Comparison of ENCODE assay signal across 2 cellular contexts in genomic region chr3:150771600-150771999, GRCh38.
TF ChIP-seq lines count a peak whose summit lies in the region.

No MANE protein-coding gene starts in this region.

TF ChIP-seq in HCT116, 20 proteins besides CTCF, POLR2A, EP300 and RAD21 (continued from another document):
- TF ChIP-seq, protein P1, sequence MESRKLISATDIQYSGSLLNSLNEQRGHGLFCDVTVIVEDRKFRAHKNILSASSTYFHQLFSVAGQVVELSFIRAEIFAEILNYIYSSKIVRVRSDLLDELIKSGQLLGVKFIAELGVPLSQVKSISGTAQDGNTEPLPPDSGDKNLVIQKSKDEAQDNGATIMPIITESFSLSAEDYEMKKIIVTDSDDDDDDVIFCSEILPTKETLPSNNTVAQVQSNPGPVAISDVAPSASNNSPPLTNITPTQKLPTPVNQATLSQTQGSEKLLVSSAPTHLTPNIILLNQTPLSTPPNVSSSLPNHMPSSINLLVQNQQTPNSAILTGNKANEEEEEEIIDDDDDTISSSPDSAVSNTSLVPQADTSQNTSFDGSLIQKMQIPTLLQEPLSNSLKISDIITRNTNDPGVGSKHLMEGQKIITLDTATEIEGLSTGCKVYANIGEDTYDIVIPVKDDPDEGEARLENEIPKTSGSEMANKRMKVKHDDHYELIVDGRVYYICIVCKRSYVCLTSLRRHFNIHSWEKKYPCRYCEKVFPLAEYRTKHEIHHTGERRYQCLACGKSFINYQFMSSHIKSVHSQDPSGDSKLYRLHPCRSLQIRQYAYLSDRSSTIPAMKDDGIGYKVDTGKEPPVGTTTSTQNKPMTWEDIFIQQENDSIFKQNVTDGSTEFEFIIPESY (IDR thresholded peaks at IDR 0.05; ENCODE audit: extremely low read depth, insufficient replicate concordance, low read length), result no peak
TF ChIP-seq in HCT116: peak in this region for 0.

TF ChIP-seq in K562, 482 proteins besides CTCF, POLR2A, EP300 and RAD21 (continued from another document):
- TF ChIP-seq ARID3A (IDR thresholded peaks at IDR 0.05; ENCODE audit: borderline replicate concordance, low read depth, low read length) (no peak), EHMT2 (IDR thresholded peaks at IDR 0.05) (peak; percentile 30; the same call in 1 of the 2 replicates), SP2 (IDR thresholded peaks at IDR 0.05; ENCODE audit: extremely low read depth, low read depth, low read length, poor library complexity, severe bottlenecking) (no peak), DMBX1 (CRISPR knock-in tag; IDR thresholded peaks at IDR 0.05; ENCODE audit: borderline replicate concordance) (no peak), YY1 (IDR thresholded peaks at IDR 0.05; ENCODE audit: borderline replicate concordance in 1 of 3, control insufficient read depth in 1 of 3, extremely low read depth in 1 of 3, insufficient read depth in 3 of 3, insufficient read length in 1 of 3, insufficient replicate concordance in 2 of 3, low read depth in 1 of 3, low read length in 2 of 3) (peak in 2 of 3 experiments; percentile 33 to 83), HDGF (IDR thresholded peaks at IDR 0.05) (no peak), FOS (IDR thresholded peaks at IDR 0.05; ENCODE audit: extremely low read depth, insufficient read length) (peak; percentile 7), ZNF395 (CRISPR knock-in tag; IDR thresholded peaks at IDR 0.05) (no peak), KDM1A (IDR thresholded peaks at IDR 0.05) (peak; percentile 91), CBFA2T2 (conservative IDR thresholded peaks at IDR 0.05) (peak; percentile 91), NR2C1 (IDR thresholded peaks at IDR 0.05) (peak; percentile 49), NR2C1 (tag; IDR thresholded peaks at IDR 0.05) (no peak), RAD51 (IDR thresholded peaks at IDR 0.05; ENCODE audit: borderline replicate concordance, low read depth) (peak; percentile 99), USF2 (CRISPR knock-in tag; IDR thresholded peaks at IDR 0.05) (peak; percentile 89), MAFF (IDR thresholded peaks at IDR 0.05; ENCODE audit: low read length) (no peak), ZNF174 (CRISPR knock-in tag; IDR thresholded peaks at IDR 0.05) (no peak), TOE1 (IDR thresholded peaks at IDR 0.05; ENCODE audit: borderline replicate concordance) (peak; percentile 99), TOE1 (CRISPR knock-in tag; IDR thresholded peaks at IDR 0.05; ENCODE audit: borderline replicate concordance, low read depth) (no peak), USF1 (CRISPR knock-in tag; IDR thresholded peaks at IDR 0.05) (peak; percentile 87), ZC3H4 (CRISPR knock-in tag; IDR thresholded peaks at IDR 0.05; ENCODE audit: borderline replicate concordance) (no peak), HDAC1 (IDR thresholded peaks at IDR 0.05) (peak in 1 of 2 experiments; percentile 60; a peak in 1 of 4 replicates), SMAD4 (CRISPR knock-in tag; conservative IDR thresholded peaks at IDR 0.05) (0 out of 2 replicates have a peak, but pooled peaks have one; percentile 30), RHOXF2B (CRISPR knock-in tag; conservative IDR thresholded peaks at IDR 0.05) (no peak), HDAC2 (IDR thresholded peaks at IDR 0.05) (peak; percentile 57; the same call in 1 of the 2 replicates), ZNF717 (CRISPR knock-in tag; IDR thresholded peaks at IDR 0.05) (no peak), RCOR1 (IDR thresholded peaks at IDR 0.05; ENCODE audit: borderline replicate concordance in 1 of 2, low read depth in 2 of 2, low read length in 2 of 2) (peak in 1 of 2 experiments; percentile 96; a peak in 2 of 4 replicates), PHF20 (IDR thresholded peaks at IDR 0.05; ENCODE audit: partially characterized antibody) (no peak), HMGXB4 (CRISPR knock-in tag; IDR thresholded peaks at IDR 0.05) (no peak), KDM4B (IDR thresholded peaks at IDR 0.05; ENCODE audit: borderline replicate concordance in 2 of 2, low read depth in 1 of 2) (no peak), EGR1 (conservative IDR thresholded peaks at IDR 0.05) (0 out of 2 replicates have a peak, but pooled peaks have one; percentile 18), CCNT2 (IDR thresholded peaks at IDR 0.05; ENCODE audit: borderline replicate concordance, extremely low read depth, insufficient read length, low read depth, low read length) (no peak), PHF21A (IDR thresholded peaks at IDR 0.05; ENCODE audit: borderline replicate concordance, low read depth) (peak; percentile 98)
- TF ChIP-seq, protein P2, sequence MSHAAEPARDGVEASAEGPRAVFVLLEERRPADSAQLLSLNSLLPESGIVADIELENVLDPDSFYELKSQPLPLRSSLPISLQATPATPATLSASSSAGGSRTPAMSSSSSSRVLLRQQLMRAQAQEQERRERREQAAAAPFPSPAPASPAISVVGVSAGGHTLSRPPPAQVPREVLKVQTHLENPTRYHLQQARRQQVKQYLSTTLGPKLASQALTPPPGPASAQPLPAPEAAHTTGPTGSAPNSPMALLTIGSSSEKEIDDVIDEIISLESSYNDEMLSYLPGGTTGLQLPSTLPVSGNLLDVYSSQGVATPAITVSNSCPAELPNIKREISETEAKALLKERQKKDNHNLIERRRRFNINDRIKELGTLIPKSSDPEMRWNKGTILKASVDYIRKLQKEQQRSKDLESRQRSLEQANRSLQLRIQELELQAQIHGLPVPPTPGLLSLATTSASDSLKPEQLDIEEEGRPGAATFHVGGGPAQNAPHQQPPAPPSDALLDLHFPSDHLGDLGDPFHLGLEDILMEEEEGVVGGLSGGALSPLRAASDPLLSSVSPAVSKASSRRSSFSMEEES (CRISPR knock-in tag; IDR thresholded peaks at IDR 0.05), result peak; percentile 98
- TF ChIP-seq, protein P3, sequence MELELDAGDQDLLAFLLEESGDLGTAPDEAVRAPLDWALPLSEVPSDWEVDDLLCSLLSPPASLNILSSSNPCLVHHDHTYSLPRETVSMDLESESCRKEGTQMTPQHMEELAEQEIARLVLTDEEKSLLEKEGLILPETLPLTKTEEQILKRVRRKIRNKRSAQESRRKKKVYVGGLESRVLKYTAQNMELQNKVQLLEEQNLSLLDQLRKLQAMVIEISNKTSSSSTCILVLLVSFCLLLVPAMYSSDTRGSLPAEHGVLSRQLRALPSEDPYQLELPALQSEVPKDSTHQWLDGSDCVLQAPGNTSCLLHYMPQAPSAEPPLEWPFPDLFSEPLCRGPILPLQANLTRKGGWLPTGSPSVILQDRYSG (tag; conservative IDR thresholded peaks at IDR 0.05; ENCODE audit: low read depth), result no peak
- TF ChIP-seq, protein P4, sequence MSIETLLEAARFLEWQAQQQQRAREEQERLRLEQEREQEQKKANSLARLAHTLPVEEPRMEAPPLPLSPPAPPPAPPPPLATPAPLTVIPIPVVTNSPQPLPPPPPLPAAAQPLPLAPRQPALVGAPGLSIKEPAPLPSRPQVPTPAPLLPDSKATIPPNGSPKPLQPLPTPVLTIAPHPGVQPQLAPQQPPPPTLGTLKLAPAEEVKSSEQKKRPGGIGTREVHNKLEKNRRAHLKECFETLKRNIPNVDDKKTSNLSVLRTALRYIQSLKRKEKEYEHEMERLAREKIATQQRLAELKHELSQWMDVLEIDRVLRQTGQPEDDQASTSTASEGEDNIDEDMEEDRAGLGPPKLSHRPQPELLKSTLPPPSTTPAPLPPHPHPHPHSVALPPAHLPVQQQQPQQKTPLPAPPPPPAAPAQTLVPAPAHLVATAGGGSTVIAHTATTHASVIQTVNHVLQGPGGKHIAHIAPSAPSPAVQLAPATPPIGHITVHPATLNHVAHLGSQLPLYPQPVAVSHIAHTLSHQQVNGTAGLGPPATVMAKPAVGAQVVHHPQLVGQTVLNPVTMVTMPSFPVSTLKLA (conservative IDR thresholded peaks at IDR 0.05), result 0 out of 4 replicates have a peak, but pooled peaks of 1 of the 2 experiments have one; percentile 15
- TF ChIP-seq, protein P5, sequence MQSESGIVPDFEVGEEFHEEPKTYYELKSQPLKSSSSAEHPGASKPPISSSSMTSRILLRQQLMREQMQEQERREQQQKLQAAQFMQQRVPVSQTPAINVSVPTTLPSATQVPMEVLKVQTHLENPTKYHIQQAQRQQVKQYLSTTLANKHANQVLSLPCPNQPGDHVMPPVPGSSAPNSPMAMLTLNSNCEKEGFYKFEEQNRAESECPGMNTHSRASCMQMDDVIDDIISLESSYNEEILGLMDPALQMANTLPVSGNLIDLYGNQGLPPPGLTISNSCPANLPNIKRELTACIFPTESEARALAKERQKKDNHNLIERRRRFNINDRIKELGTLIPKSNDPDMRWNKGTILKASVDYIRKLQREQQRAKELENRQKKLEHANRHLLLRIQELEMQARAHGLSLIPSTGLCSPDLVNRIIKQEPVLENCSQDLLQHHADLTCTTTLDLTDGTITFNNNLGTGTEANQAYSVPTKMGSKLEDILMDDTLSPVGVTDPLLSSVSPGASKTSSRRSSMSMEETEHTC (IDR thresholded peaks at IDR 0.05), result peak; percentile 57; the same call in 1 of the 2 replicates
- TF ChIP-seq, protein P6, sequence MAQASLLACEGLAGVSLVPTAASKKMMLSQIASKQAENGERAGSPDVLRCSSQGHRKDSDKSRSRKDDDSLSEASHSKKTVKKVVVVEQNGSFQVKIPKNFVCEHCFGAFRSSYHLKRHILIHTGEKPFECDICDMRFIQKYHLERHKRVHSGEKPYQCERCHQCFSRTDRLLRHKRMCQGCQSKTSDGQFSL (CRISPR knock-in tag; IDR thresholded peaks at IDR 0.05), result no peak
- TF ChIP-seq, protein P6 (tag; IDR thresholded peaks at IDR 0.05), result no peak
- TF ChIP-seq, protein P7, sequence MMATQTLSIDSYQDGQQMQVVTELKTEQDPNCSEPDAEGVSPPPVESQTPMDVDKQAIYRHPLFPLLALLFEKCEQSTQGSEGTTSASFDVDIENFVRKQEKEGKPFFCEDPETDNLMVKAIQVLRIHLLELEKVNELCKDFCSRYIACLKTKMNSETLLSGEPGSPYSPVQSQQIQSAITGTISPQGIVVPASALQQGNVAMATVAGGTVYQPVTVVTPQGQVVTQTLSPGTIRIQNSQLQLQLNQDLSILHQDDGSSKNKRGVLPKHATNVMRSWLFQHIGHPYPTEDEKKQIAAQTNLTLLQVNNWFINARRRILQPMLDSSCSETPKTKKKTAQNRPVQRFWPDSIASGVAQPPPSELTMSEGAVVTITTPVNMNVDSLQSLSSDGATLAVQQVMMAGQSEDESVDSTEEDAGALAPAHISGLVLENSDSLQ (IDR thresholded peaks at IDR 0.05), result peak; percentile 25; the same call in 1 of the 2 replicates
